In genomic region chr4:83113429-83113786, GRCh38 we compare ENCODE assay signal across 10 cellular contexts. TPM values are rescaled to one million over a fixed set of nuclear protein-coding genes. Genes with fewer than 3 reads are reported as not detected.
DNase-seq lines count a peak whose midpoint lies in the region; ATAC-seq and TF ChIP-seq lines count a peak whose summit lies in the region.
"Had no signal": no experiment of that assay in that cellular context is flagged by ENCODE, and none has a peak within 500 bp of the region (broad histone marks: within the 10 kb centered on the region; RNA-seq: fewer than 3 reads in every experiment).

No MANE protein-coding gene starts in this region.

- H3K27ac ChIP-seq in neutrophil: peak overlapping the region; percentile 91
- H3K27ac ChIP-seq in GM23248: no peak overlapping the region
- H3K27ac ChIP-seq: KMS-11 had no signal

- TF ChIP-seq CTCF in neutrophil (IDR thresholded peaks at IDR 0.05) (no peak), osteocyte (IDR thresholded peaks at IDR 0.05) (no peak)

- H3K4me3 Mint-ChIP-seq in activated T-helper 17 cell treated with anti-CD3 and anti-CD28 coated beads, Interleukin-2, amount 50 U/mL, for 72 hours: peak overlapping the region; percentile 84
- H3K4me3 Mint-ChIP-seq in osteocyte (ENCODE audit: unreplicated experiment): no peak overlapping the region

- WGBS in GM23248 (ENCODE audit: low coverage in 1 of 2, low lambda C conversion rate in 2 of 2, missing lambda C conversion rate in 2 of 2), 2 experiments: 36 to 49% methylated on average over 3 of the region's 3 CpGs

- H3F3A ChIP-seq in GM23248 (ENCODE audit: insufficient read depth): peaks cover 5% of the 10 kb centered on the region; the same call in 1 of the 2 replicates

- H3K27me3 ChIP-seq in neutrophil (no peaks in the 10 kb centered on the region), GM23248 (replicated peaks; ENCODE audit: insufficient read depth) (no peaks in the 10 kb centered on the region)

- ATAC-seq in activated T-helper 17 cell treated with anti-CD3 and anti-CD28 coated beads, Interleukin-2, amount 50 U/mL, for 72 hours (replicated peaks): no peak
- ATAC-seq in HG03354 (IDR thresholded peaks at IDR 0.05; ENCODE audit: poor library complexity, severe bottlenecking, unreplicated experiment): no peak
- ATAC-seq: heart left ventricle had no signal

- H2AFZ ChIP-seq in GM23248: no peak overlapping the region

- H3K9ac ChIP-seq in GM23248: no peak overlapping the region
- H3K9ac ChIP-seq: KMS-11 had no signal

- H3K27ac Mint-ChIP-seq in activated T-helper 17 cell treated with anti-CD3 and anti-CD28 coated beads, Interleukin-2, amount 50 U/mL, for 72 hours: peak overlapping the region; percentile 61
- H3K27ac Mint-ChIP-seq in osteocyte (ENCODE audit: unreplicated experiment): no peak overlapping the region
- H3K27ac Mint-ChIP-seq: brain had no signal

- peak; percentile 76 for DNase-seq in GF-D8 (lab: John Stamatoyannopoulos, UW)
- DNase-seq in LoVo (ENCODE audit: low spot score): peak; percentile 21
- DNase-seq in GM23248: no peak
- no peak for DNase-seq in osteocyte (ENCODE audit: extremely low spot score, unreplicated experiment)
- DNase-seq: heart left ventricle had no signal

- H4K20me1 ChIP-seq in GM23248 (ENCODE audit: insufficient read depth): no peaks in the 10 kb centered on the region

- peak overlapping the region; percentile 33 to 73 for H3K4me3 ChIP-seq in neutrophil (ENCODE audit: low read depth in 1 of 2, low read length in 1 of 2)
- H3K4me3 ChIP-seq in GM23248: no peak overlapping the region

- H3K27me3 Mint-ChIP-seq in activated T-helper 17 cell treated with anti-CD3 and anti-CD28 coated beads, Interleukin-2, amount 50 U/mL, for 72 hours: no peaks in the 10 kb centered on the region
- no peaks in the 10 kb centered on the region for H3K27me3 Mint-ChIP-seq in osteocyte (ENCODE audit: unreplicated experiment)

- H3K9me3 ChIP-seq in neutrophil (no peaks in the 10 kb centered on the region), GM23248 (ENCODE audit: low read depth) (no peaks in the 10 kb centered on the region)
- H3K9me3 ChIP-seq: heart left ventricle had no signal

- no peaks in the 10 kb centered on the region for H3K9me2 ChIP-seq in GM23248 (ENCODE audit: insufficient read depth)

- peaks cover 13% of the 10 kb centered on the region for H3K36me3 Mint-ChIP-seq in activated T-helper 17 cell treated with anti-CD3 and anti-CD28 coated beads, Interleukin-2, amount 50 U/mL, for 72 hours (ENCODE audit: low read depth)
- H3K36me3 Mint-ChIP-seq in osteocyte (ENCODE audit: unreplicated experiment): no peaks in the 10 kb centered on the region
- H3K36me3 Mint-ChIP-seq: brain had no signal

- H3K36me3 ChIP-seq in neutrophil (no peaks in the 10 kb centered on the region), GM23248 (ENCODE audit: low read depth) (no peaks in the 10 kb centered on the region)
- H3K36me3 ChIP-seq: heart left ventricle had no signal

- peaks cover 83 to 92% of the 10 kb centered on the region in 2 experiments for H3K4me1 ChIP-seq in neutrophil (ENCODE audit: control insufficient read depth in 1 of 2, insufficient read depth in 1 of 2, low read depth in 1 of 2, low read length in 1 of 2)
- peaks cover 18% of the 10 kb centered on the region for H3K4me1 ChIP-seq in GM23248 (ENCODE audit: insufficient read depth)

- in situ Hi-C loops in GM23248 (cut with MboI): no loop called here

- no peak overlapping the region for H3K4me2 ChIP-seq in GM23248 (ENCODE audit: unreplicated experiment)

- no peaks in the 10 kb centered on the region for H3K79me2 ChIP-seq in GM23248 (ENCODE audit: insufficient read depth)

- no peaks in the 10 kb centered on the region for H3K4me1 Mint-ChIP-seq in activated T-helper 17 cell treated with anti-CD3 and anti-CD28 coated beads, Interleukin-2, amount 50 U/mL, for 72 hours
- H3K4me1 Mint-ChIP-seq in osteocyte (ENCODE audit: unreplicated experiment): peaks cover 9% of the 10 kb centered on the region

- H3K9me3 Mint-ChIP-seq in activated T-helper 17 cell treated with anti-CD3 and anti-CD28 coated beads, Interleukin-2, amount 50 U/mL, for 72 hours: no peaks in the 10 kb centered on the region
- no peaks in the 10 kb centered on the region for H3K9me3 Mint-ChIP-seq in osteocyte (ENCODE audit: unreplicated experiment)

RNA-seq across cellular contexts. Expression of gene PLAC8, which starts 1.1 kb away (rescaled TPM):
- total RNA-seq in activated T-helper 17 cell treated with anti-CD3 and anti-CD28 coated beads, Interleukin-2, amount 50 U/mL, for 72 hours: 10 to 100 TPM; 19.9 to 58.9 TPM
- not detected in 2 replicates for total RNA-seq in GM23248 (2014; rRNA removed; shearing (Covaris generic))
- 0.40 and 0.79 TPM in 2 replicates for polyA plus RNA-seq in GM23248 (2016; fragmentation: Nextera tagmentation; extraction: Ambion mirVana)
- total RNA-seq in osteocyte: not detected in 2 replicates

Comparison
In these comparisons a context has a peak if more than half of its experiments do, and no peak if none do; other contexts are left out.
1. DNase-seq: peak in GF-D8 (single experiment) and LoVo (single experiment); none in GM23248 (single experiment) and osteocyte (single experiment).
2. RNA of gene PLAC8, which starts 1.1 kb away (total RNA-seq): 19.9 to 58.9 TPM in activated T-helper 17 cell treated with anti-CD3 and anti-CD28 coated beads, Interleukin-2, amount 50 U/mL, for 72 hours; not detected in osteocyte and not detected in GM23248; every median in the first group is over 10 times any median in the second.